In the genomic region with DNA sequence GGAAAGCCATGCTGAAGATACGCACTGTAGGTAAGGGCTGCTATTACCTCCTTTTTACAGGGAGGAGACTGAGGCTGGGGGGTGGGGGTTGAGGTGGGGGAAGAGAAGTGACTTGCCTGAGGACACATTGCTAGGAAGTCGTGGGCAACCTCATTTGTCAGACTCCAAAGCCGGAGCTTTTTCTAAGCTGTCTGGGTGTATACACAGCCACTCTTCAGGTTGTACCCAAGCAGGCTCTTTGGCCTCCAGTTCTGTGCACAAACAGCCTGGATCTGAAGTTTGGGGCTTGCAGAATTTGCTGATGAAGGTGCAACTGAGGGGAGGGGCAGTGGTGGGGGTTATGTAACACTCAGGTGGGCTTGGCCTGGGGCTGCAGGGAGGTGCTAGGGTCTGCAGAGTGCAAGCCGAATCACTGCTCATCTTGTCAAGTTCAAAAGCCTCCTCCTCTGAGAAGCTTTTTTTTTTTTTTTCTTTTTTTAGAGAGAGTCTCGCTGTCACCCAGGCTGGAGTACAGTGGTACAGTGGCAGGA, we compare ENCODE assay signal across 2 cellular contexts.
"Had no signal": no experiment of that assay in that cellular context is flagged by ENCODE, and none has a peak within 500 bp of the region (broad histone marks: within the 10 kb centered on the region; RNA-seq: fewer than 3 reads in every experiment).

No MANE protein-coding gene starts in this region.

- DNase-seq: NCI-H2107, NCI-H510A had no signal
